9 cellular contexts compared by ENCODE assay signal in the genomic region with DNA sequence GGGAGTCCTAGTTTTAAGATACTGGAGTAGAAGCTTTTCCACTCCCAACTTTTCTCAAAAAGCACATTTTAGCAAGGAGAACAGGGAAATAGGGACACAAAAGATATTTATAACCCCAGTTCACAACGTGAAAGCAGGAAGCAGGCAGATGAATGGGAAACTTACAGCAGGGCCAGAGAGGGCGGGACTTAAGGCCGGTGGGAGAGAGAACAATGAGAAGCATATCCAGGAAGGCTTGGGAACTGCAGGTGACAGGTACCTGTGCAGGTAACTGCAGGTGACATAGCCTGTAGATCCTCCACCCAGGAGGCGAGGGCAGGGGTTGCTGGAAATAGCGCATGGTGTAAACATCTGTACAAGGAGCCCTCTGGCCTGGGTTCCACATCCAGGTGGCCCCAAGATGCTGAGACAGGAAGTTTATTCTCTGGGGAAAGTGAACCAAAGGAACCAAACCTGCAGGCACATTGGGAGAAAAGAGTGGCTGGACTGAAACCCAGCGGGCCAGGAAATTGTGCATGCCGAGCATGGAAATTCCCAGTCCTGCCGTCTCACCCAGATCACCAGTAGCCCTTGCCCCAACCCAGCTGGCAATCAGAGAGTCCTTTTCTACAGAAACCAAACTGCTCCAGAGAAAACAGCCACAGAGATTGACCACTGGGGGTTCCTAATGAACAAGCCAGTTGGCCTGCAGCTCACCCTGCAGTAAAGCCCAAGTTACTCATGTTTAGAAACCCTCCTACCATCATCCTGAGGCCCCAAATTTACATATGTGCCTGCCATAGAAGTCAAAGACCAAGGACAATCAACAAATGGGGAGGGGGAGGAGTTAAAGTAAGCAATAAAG. TPM values are rescaled to one million over a fixed set of nuclear protein-coding genes. Genes with fewer than 3 reads are reported as not detected.
DNase-seq lines count a peak whose midpoint lies in the region; ATAC-seq and TF ChIP-seq lines count a peak whose summit lies in the region.
"Had no signal": no experiment of that assay in that cellular context is flagged by ENCODE, and none has a peak within 500 bp of the region (broad histone marks: within the 10 kb centered on the region; RNA-seq: fewer than 3 reads in every experiment).

No MANE protein-coding gene starts in this region.

- no peaks in the 10 kb centered on the region for H3K36me3 ChIP-seq in smooth muscle cell (ENCODE audit: low read depth)

- TF ChIP-seq CTCF in choroid plexus epithelial cell (conservative IDR thresholded peaks at IDR 0.05; ENCODE audit: low read depth, low read length) = peak; percentile 37
- TF ChIP-seq CTCF in smooth muscle cell (IDR thresholded peaks at IDR 0.05; ENCODE audit: borderline replicate concordance, insufficient read depth, poor library complexity, severe bottlenecking) = no peak
- TF ChIP-seq CTCF in CD14-positive monocyte (IDR thresholded peaks at IDR 0.05) = no peak

- H4K20me1 ChIP-seq in smooth muscle cell (ENCODE audit: low read depth) = no peaks in the 10 kb centered on the region

- no peak overlapping the region for H2AFZ ChIP-seq in smooth muscle cell (ENCODE audit: low read depth)

- no peaks in the 10 kb centered on the region for H3K27me3 ChIP-seq in smooth muscle cell (ENCODE audit: low read depth)

- peaks cover 16% of the 10 kb centered on the region for H3K4me1 ChIP-seq in smooth muscle cell (ENCODE audit: low read depth)

- DNase-seq in NCI-H2107 treated with DMSO at 0.1 percent for 48 hours (lab: John Stamatoyannopoulos, UW; ENCODE audit: unreplicated experiment) (peak; percentile 1), NCI-H2107 (lab: John Stamatoyannopoulos, UW) (no peak), NCI-H2196 (lab: John Stamatoyannopoulos, UW; ENCODE audit: unreplicated experiment) (peak; percentile 18), choroid plexus epithelial cell (ENCODE audit: low read depth) (peak; percentile 49), smooth muscle cell (lab: John Stamatoyannopoulos, UW; ENCODE audit: unreplicated experiment) (no peak), NCI-H2081 (lab: John Stamatoyannopoulos, UW) (no peak), CD14-positive monocyte (ENCODE audit: low spot score) (no peak)
- DNase-seq: anterior cingulate cortex had no signal

- H3K79me2 ChIP-seq in smooth muscle cell (ENCODE audit: low read depth) = peaks cover 19% of the 10 kb centered on the region

- ATAC-seq in GM19463 (IDR thresholded peaks at IDR 0.05; ENCODE audit: unreplicated experiment) = no peak

- peak overlapping the region; percentile 41 for H3K4me2 ChIP-seq in smooth muscle cell

- no peaks in the 10 kb centered on the region for H3K36me3 Mint-ChIP-seq in CD14-positive monocyte

- H3K9ac ChIP-seq in smooth muscle cell (ENCODE audit: low read depth) = peak overlapping the region; percentile 21

- H3K4me1 Mint-ChIP-seq in CD14-positive monocyte = peaks cover 18% of the 10 kb centered on the region

- H3F3A ChIP-seq in smooth muscle cell (ENCODE audit: low read depth) = peaks cover 44% of the 10 kb centered on the region

- H3K27ac Mint-ChIP-seq in CD14-positive monocyte = peak overlapping the region in 1 of 7 donors; percentile 50

- WGBS in smooth muscle cell (ENCODE audit: low lambda C conversion rate) = 56% methylated on average over 8 of the region's 8 CpGs

- intact Hi-C loops in CD14-positive monocyte (cut with micrococcal nuclease) = no loop called here

- H3K4me3 Mint-ChIP-seq in CD14-positive monocyte = no peak overlapping the region

- no peaks in the 10 kb centered on the region for H3K9me3 ChIP-seq in smooth muscle cell (replicated peaks; ENCODE audit: low read depth)

- peaks cover 0 to 21% (median 7%) of the 10 kb centered on the region in 3 donors for H3K27me3 Mint-ChIP-seq in CD14-positive monocyte (ENCODE audit: low read depth in 3 of 3)

- H3K9me3 Mint-ChIP-seq in CD14-positive monocyte = peaks cover 0 to 2% (median 0%) of the 10 kb centered on the region in 7 donors

- H3K4me3 ChIP-seq in choroid plexus epithelial cell (ENCODE audit: low read depth, low read length) = no peak overlapping the region
- H3K4me3 ChIP-seq in smooth muscle cell = no peak overlapping the region

- peak overlapping the region; percentile 100 for H3K27ac ChIP-seq in smooth muscle cell (ENCODE audit: low read depth)

RNA-seq across cellular contexts. Expression of a gene that starts 24.3 kb away (rescaled TPM):
- 1,708 and 1,938 TPM in 2 replicates for total RNA-seq in smooth muscle cell
- 643 and 888 TPM in 2 replicates for polyA plus RNA-seq in smooth muscle cell
- polyA plus RNA-seq in CD14-positive monocyte = not detected

RNA-seq across cellular contexts. Expression of a gene that starts 48.7 kb away (rescaled TPM):
- total RNA-seq in smooth muscle cell = 15.7 and 36.4 TPM in 2 replicates
- polyA plus RNA-seq in smooth muscle cell = 32.8 and 40.1 TPM in 2 replicates
- not detected for polyA plus RNA-seq in CD14-positive monocyte

Comparison
In these comparisons a context has a peak if more than half of its experiments do, and no peak if none do; other contexts are left out.
1. DNase-seq: peak in NCI-H2107 treated with DMSO at 0.1 percent for 48 hours (single experiment), NCI-H2196 (single experiment) and choroid plexus epithelial cell (single experiment); none in NCI-H2107 (single experiment), smooth muscle cell (single experiment), NCI-H2081 (0 of 2) and CD14-positive monocyte (single experiment).
2. RNA of a gene that starts 24.3 kb away (polyA plus RNA-seq): 643 to 888 TPM in smooth muscle cell; not detected in CD14-positive monocyte; every median in the first group is over 100 times any median in the second.
3. RNA of a gene that starts 48.7 kb away (polyA plus RNA-seq): 32.8 to 40.1 TPM in smooth muscle cell; not detected in CD14-positive monocyte; every median in the first group is over 10 times any median in the second.